28 cellular contexts compared by ENCODE assay signal in genomic region chr1:93712741-93713140, GRCh38. TPM values are rescaled to one million over a fixed set of nuclear protein-coding genes. Genes with fewer than 3 reads are reported as not detected.
DNase-seq lines count a peak whose midpoint lies in the region; ATAC-seq, FAIRE-seq and TF ChIP-seq lines count a peak whose summit lies in the region.
"Had no signal": no experiment of that assay in that cellular context is flagged by ENCODE, and none has a peak within 500 bp of the region (broad histone marks: within the 10 kb centered on the region; RNA-seq: fewer than 3 reads in every experiment).

No MANE protein-coding gene starts in this region.

- CTCF ChIA-PET in CD4-positive, alpha-beta memory T cell (lab: Charles Lee; ENCODE audit: partially characterized antibody) = interaction anchor here (1.8 kb wide), 1 partner anchor 83 kb away, joined by 3 read pairs; no protein-coding TSS in a partner anchor
- CTCF ChIA-PET in endothelial cell of umbilical vein (lab: Charles Lee) = no interaction called here

- TF ChIP-seq CTCF in endothelial cell of umbilical vein (IDR thresholded peaks at IDR 0.05; ENCODE audit: extremely low read depth in 1 of 2, insufficient read depth in 1 of 2, low read depth in 1 of 2, low read length in 2 of 2) (no peak), pancreas (IDR thresholded peaks at IDR 0.05) (no peak), osteocyte (IDR thresholded peaks at IDR 0.05) (no peak), GM20000 (IDR thresholded peaks at IDR 0.05; ENCODE audit: extremely low read depth, missing control alignments) (no peak)

- POLR2A ChIA-PET in CD4-positive, alpha-beta memory T cell (lab: Charles Lee; ENCODE audit: partially characterized antibody) = no interaction called here
- POLR2A ChIA-PET in endothelial cell of umbilical vein (lab: Charles Lee) = no interaction called here

- H3K27ac Mint-ChIP-seq in CD4-positive, alpha-beta memory T cell = peak overlapping the region in 3 of 7 donors; percentile 0 to 14 (median 9)
- H3K27ac Mint-ChIP-seq in osteocyte (ENCODE audit: unreplicated experiment) = no peak overlapping the region

- no peak overlapping the region for H3K4me2 ChIP-seq in endothelial cell of umbilical vein (ENCODE audit: insufficient read depth, low read length)

- FAIRE-seq in endothelial cell of umbilical vein (lab: Jason Lieb, UNC) (no peak), pancreas (lab: Jason Lieb, UNC) (no peak)
- FAIRE-seq: D721Med, GM12878, H54, HepG2 had no signal

- no peaks in the 10 kb centered on the region for H4K20me1 ChIP-seq in endothelial cell of umbilical vein (replicated peaks; ENCODE audit: control insufficient read depth, extremely low read depth, insufficient read depth, low read length)

- no peak overlapping the region for H3K9ac ChIP-seq in endothelial cell of umbilical vein (replicated peaks; ENCODE audit: extremely low read depth, insufficient read depth, low read length)

- H3K4me1 Mint-ChIP-seq in CD4-positive, alpha-beta memory T cell = peaks cover 23 to 52% (median 38%) of the 10 kb centered on the region in 4 donors
- H3K4me1 Mint-ChIP-seq in osteocyte (ENCODE audit: unreplicated experiment) = peaks cover 5% of the 10 kb centered on the region

- no peaks in the 10 kb centered on the region for H3K9me1 ChIP-seq in endothelial cell of umbilical vein (replicated peaks; ENCODE audit: control insufficient read depth, extremely low read depth, insufficient read depth, low read length)

- H3K27me3 ChIP-seq in CD4-positive, alpha-beta memory T cell (ENCODE audit: insufficient read depth, low read length) = no peaks in the 10 kb centered on the region
- H3K27me3 ChIP-seq in SJSA1 (replicated peaks) = no peaks in the 10 kb centered on the region
- peaks cover 0 to 2% of the 10 kb centered on the region in 2 experiments for H3K27me3 ChIP-seq in endothelial cell of umbilical vein (ENCODE audit: control insufficient read depth in 2 of 2, insufficient read depth in 2 of 2, low read length in 2 of 2)
- no peaks in the 10 kb centered on the region for H3K27me3 ChIP-seq in pancreas

- H3K27ac ChIP-seq in CD4-positive, alpha-beta memory T cell (ENCODE audit: low read depth, low read length) = no peak overlapping the region
- H3K27ac ChIP-seq in SJSA1 (peak overlapping the region; percentile 84; the same call in 1 of the 2 replicates), endothelial cell of umbilical vein (ENCODE audit: insufficient read depth, low read depth, low read length) (no peak overlapping the region), pancreas (no peak overlapping the region)
- H3K27ac ChIP-seq: HL-60 had no signal

- H3K36me3 Mint-ChIP-seq in CD4-positive, alpha-beta memory T cell = no peaks in the 10 kb centered on the region
- peaks cover 3% of the 10 kb centered on the region for H3K36me3 Mint-ChIP-seq in osteocyte (ENCODE audit: unreplicated experiment)

- H3K9me3 Mint-ChIP-seq in CD4-positive, alpha-beta memory T cell = peaks cover 0 to 13% (median 6%) of the 10 kb centered on the region in 8 donors
- peaks cover 4% of the 10 kb centered on the region for H3K9me3 Mint-ChIP-seq in osteocyte (ENCODE audit: unreplicated experiment)

- peak overlapping the region in 5 of 8 donors; percentile 1 to 54 (median 8) for H3K4me3 Mint-ChIP-seq in CD4-positive, alpha-beta memory T cell
- H3K4me3 Mint-ChIP-seq in osteocyte (ENCODE audit: unreplicated experiment) = no peak overlapping the region
- H3K4me3 Mint-ChIP-seq: CD8-positive, alpha-beta memory T cell; T-cell had no signal

- H3K4me1 ChIP-seq in CD4-positive, alpha-beta memory T cell (ENCODE audit: insufficient read depth, low read length) = peaks cover 41% of the 10 kb centered on the region
- H3K4me1 ChIP-seq in SJSA1 (replicated peaks) (peaks cover 58% of the 10 kb centered on the region), endothelial cell of umbilical vein (ENCODE audit: control insufficient read depth, extremely low read depth, insufficient read depth, low read length) (peaks cover 3% of the 10 kb centered on the region), pancreas (peaks cover 0 to 4% (median 0%) of the 10 kb centered on the region in 3 donors)

- BruUV-seq in endothelial cell of umbilical vein (replicated peaks; lab: Mats Ljungman, UMichigan) = no TSS peak

- TF ChIP-seq POLR2A in endothelial cell of umbilical vein (IDR thresholded peaks at IDR 0.05; ENCODE audit: low read depth, low read length) = no peak

- ATAC-seq in pancreas (no peak), HG03175 (IDR thresholded peaks at IDR 0.05; ENCODE audit: unreplicated experiment) (no peak)
- ATAC-seq: GM12878, HepG2, Panc1, SK-N-SH treated with all-trans-retinoic acid at 6 μM for 48 hours, T-cell had no signal

- dilution Hi-C loops in endothelial cell of umbilical vein (cut with MboI; ENCODE audit: extremely low pct_ligation_motif_present, low sequenced_read_pairs) = no loop called here

- WGBS in pancreas, 2 donors = 90 to 98% methylated on average over 2 of the region's 2 CpGs

- intact Hi-C loops in CD4-positive, alpha-beta memory T cell (cut with micrococcal nuclease) = no loop called here
- intact Hi-C loops in endothelial cell of umbilical vein (cut with micrococcal nuclease) (no loop called here), pancreas (cut with DNase I) (no loop called here)

- no peak overlapping the region for H2AFZ ChIP-seq in endothelial cell of umbilical vein (ENCODE audit: low read depth, low read length)

- H3K9me3 ChIP-seq in CD4-positive, alpha-beta memory T cell (ENCODE audit: control insufficient read depth in 1 of 2, low read length in 2 of 2) = no peaks in the 10 kb centered on the region
- H3K9me3 ChIP-seq in SJSA1 (replicated peaks) (peaks cover 3% of the 10 kb centered on the region; the same call in 1 of the 2 replicates), endothelial cell of umbilical vein (replicated peaks; ENCODE audit: control insufficient read depth, insufficient read depth, low read length) (no peaks in the 10 kb centered on the region), pancreas (no peaks in the 10 kb centered on the region)

- H3K36me3 ChIP-seq in CD4-positive, alpha-beta memory T cell (ENCODE audit: insufficient read depth, low read length) = no peaks in the 10 kb centered on the region
- H3K36me3 ChIP-seq in SJSA1 (no peaks in the 10 kb centered on the region), endothelial cell of umbilical vein (ENCODE audit: control insufficient read depth in 2 of 2, extremely low read depth in 1 of 2, insufficient read depth in 2 of 2, low read length in 2 of 2) (no peaks in the 10 kb centered on the region), pancreas (no peaks in the 10 kb centered on the region)

- H3K4me3 ChIP-seq in CD4-positive, alpha-beta memory T cell (ENCODE audit: low read length in 2 of 2) = no peak overlapping the region
- H3K4me3 ChIP-seq in SJSA1 (no peak overlapping the region), endothelial cell of umbilical vein (replicated peaks in 1 of 3; ENCODE audit: insufficient read depth in 1 of 3, low read depth in 1 of 3, low read length in 3 of 3) (no peak overlapping the region), pancreas (no peak overlapping the region)
- H3K4me3 ChIP-seq: GM12878 had no signal

- no peaks in the 10 kb centered on the region for H3K79me2 ChIP-seq in endothelial cell of umbilical vein (ENCODE audit: control insufficient read depth, insufficient read depth, low read length)

- H3K27me3 Mint-ChIP-seq in CD4-positive, alpha-beta memory T cell = peaks cover 0 to 2% of the 10 kb centered on the region in 2 donors
- no peaks in the 10 kb centered on the region for H3K27me3 Mint-ChIP-seq in osteocyte (ENCODE audit: unreplicated experiment)
- H3K27me3 Mint-ChIP-seq: T-cell had no signal

- no peak for DNase-seq in CD4-positive, alpha-beta memory T cell
- DNase-seq in GF-D8 (lab: John Stamatoyannopoulos, UW) = peak; percentile 5
- DNase-seq in SJSA1 (ENCODE audit: low read depth in 1 of 2, low spot score in 2 of 2) = no peak
- no peak for DNase-seq in endothelial cell of umbilical vein (ENCODE audit: low read depth, low spot score)
- DNase-seq in pancreas = no peak
- DNase-seq in osteocyte (ENCODE audit: extremely low spot score, unreplicated experiment) = no peak
- DNase-seq in GM20000 (ENCODE audit: low spot score) = no peak
- DNase-seq: C1 segment of cervical spinal cord; CD8-positive, alpha-beta memory T cell; DMS53; KG1; NCI-H1105; NCI-H146; NCI-H2029; NCI-H226; NCI-H510A treated with DMSO at 0.1 percent for 48 hours; NCI-H748 treated with DMSO at 0.1 percent for 48 hours; NK-92 treated with Interleukin-12 subunit alpha and Interleukin-12 subunit beta, amount 100 ng/mL, for 24 hours; SIG-M5; T-cell had no signal

TF ChIP-seq in endothelial cell of umbilical vein, 7 proteins besides CTCF, POLR2A, EP300 and RAD21:
- TF ChIP-seq GATA2 (IDR thresholded peaks at IDR 0.05; ENCODE audit: insufficient read depth, insufficient read length, low read depth, low read length) (peak; percentile 19), FOS (IDR thresholded peaks at IDR 0.05; ENCODE audit: borderline replicate concordance, insufficient read depth, low read length) (no peak)

RNA-seq across cellular contexts. Expression of gene BCAR3, which starts 31.1 kb away (rescaled TPM):
- 1 to 10 TPM; 1.0 to 1.2 TPM for total RNA-seq in CD4-positive, alpha-beta memory T cell
- polyA plus RNA-seq in CD4-positive, alpha-beta memory T cell = under 1 TPM; 0.39 to 0.49 TPM
- 49.5 and 50.4 TPM in 2 replicates for total RNA-seq in SJSA1 (2014; rRNA removed; shearing (Covaris generic))
- 31.2 and 32.9 TPM in 2 replicates for total RNA-seq in endothelial cell of umbilical vein
- polyA plus RNA-seq in endothelial cell of umbilical vein = 15.6 and 17.5 TPM in 2 replicates
- polyA plus RNA-seq in endothelial cell of umbilical vein (2011; cell fraction: cytosol; rRNA removed) = 25.3 and 26.5 TPM in 2 replicates
- 36.3 and 37.1 TPM in 2 replicates for polyA plus RNA-seq in endothelial cell of umbilical vein (2011; cell fraction: nucleus; rRNA removed)
- polyA plus RNA-seq in endothelial cell of umbilical vein (2012) = 32.6 and 38.1 TPM in 2 replicates
- 18.1 and 19.7 TPM in 2 replicates for polyA minus RNA-seq in endothelial cell of umbilical vein
- 69.6 TPM for polyA minus RNA-seq in endothelial cell of umbilical vein (2011; cell fraction: cytosol; rRNA and poly(A)+ RNA removed)
- polyA minus RNA-seq in endothelial cell of umbilical vein (2011; cell fraction: nucleus; rRNA and poly(A)+ RNA removed) = 30.1 and 38.1 TPM in 2 replicates
- 1 to 10 TPM; 2.4 to 8.2 (median 4.9) TPM for total RNA-seq in pancreas
- polyA plus RNA-seq in pancreas = 1 to 10 TPM; 2.6 to 6.1 TPM
- 7.9 and 8.8 TPM in 2 replicates for total RNA-seq in osteocyte
